In genomic region chr2:126656311-126657145, GRCh38 we compare ENCODE assay signal across 8 cellular contexts. TPM values are rescaled to one million over a fixed set of nuclear protein-coding genes. Genes with fewer than 3 reads are reported as not detected.
DNase-seq lines count a peak whose midpoint lies in the region; ATAC-seq and TF ChIP-seq lines count a peak whose summit lies in the region.

No MANE protein-coding gene starts in this region.

- peak; percentile 2 for ATAC-seq in GM18870 (IDR thresholded peaks at IDR 0.05; ENCODE audit: unreplicated experiment)
- ATAC-seq in HG02943 (IDR thresholded peaks at IDR 0.05; ENCODE audit: low read depth, unreplicated experiment): peak; percentile 25

- peak overlapping the region; percentile 77 for H3K4me2 ChIP-seq in mammary epithelial cell (ENCODE audit: insufficient read depth, low read depth, low read length)

- no peak overlapping the region for H3K27ac ChIP-seq in mammary epithelial cell (ENCODE audit: insufficient read depth, low read depth, low read length)

- H4K20me1 ChIP-seq in mammary epithelial cell (ENCODE audit: insufficient read depth, low read length): no peaks in the 10 kb centered on the region

- in situ Hi-C loops in mammary epithelial cell (cut with MboI; ENCODE audit: low sequenced_read_pairs in 2 of 2): no loop called here

- CTCF ChIA-PET in mammary epithelial cell (lab: Charles Lee; ENCODE audit: low non-redundant PET): no interaction called here

- DNase-seq in mammary epithelial cell (no peak), kidney tubule cell (ENCODE audit: low spot score) (peak; percentile 45), HT-29 (ENCODE audit: low spot score) (no peak), COLO829 (ENCODE audit: low spot score) (no peak)
- DNase-seq in stimulated activated CD4-positive, alpha-beta T cell treated with anti-CD3 and anti-CD28 coated beads, Interleukin-4, amount 100 ng/mL, for 24 hours: peak; percentile 55

- H3K27me3 ChIP-seq in mammary epithelial cell (ENCODE audit: insufficient read depth, low read length): no peaks in the 10 kb centered on the region

- no peak for TF ChIP-seq CTCF in mammary epithelial cell (conservative IDR thresholded peaks at IDR 0.05 in 1 of 2, IDR thresholded peaks at IDR 0.05 in 1 of 2; ENCODE audit: extremely low read depth in 1 of 2, insufficient read depth in 1 of 2, low read depth in 1 of 2, low read length in 2 of 2)

- no peaks in the 10 kb centered on the region for H3K27me3 Mint-ChIP-seq in T-helper 1 cell treated with Interleukin-12 subunit alpha and Interleukin-12 subunit beta and Interleukin-4 antibody, amounts not matched to agents 30 μg/mL and 1 μg/mL, for 36 hours (ENCODE audit: low read depth)

- H3K4me1 Mint-ChIP-seq in T-helper 1 cell treated with Interleukin-12 subunit alpha and Interleukin-12 subunit beta and Interleukin-4 antibody, amounts not matched to agents 30 μg/mL and 1 μg/mL, for 36 hours (ENCODE audit: low read depth): peaks cover 44% of the 10 kb centered on the region

- H3K4me1 ChIP-seq in mammary epithelial cell (ENCODE audit: insufficient read depth, low read length): peaks cover 21% of the 10 kb centered on the region

- H3K9me3 ChIP-seq in mammary epithelial cell (replicated peaks; ENCODE audit: insufficient read depth, low read length): no peaks in the 10 kb centered on the region

- peak overlapping the region; percentile 94 for H2AFZ ChIP-seq in mammary epithelial cell (ENCODE audit: low read depth, low read length)

- no peaks in the 10 kb centered on the region for H3K79me2 ChIP-seq in mammary epithelial cell (ENCODE audit: insufficient read depth, low read length)

- BruUV-seq in mammary epithelial cell (replicated peaks; lab: Mats Ljungman, UMichigan): no TSS peak

- H3K27ac Mint-ChIP-seq in T-helper 1 cell treated with Interleukin-12 subunit alpha and Interleukin-12 subunit beta and Interleukin-4 antibody, amounts not matched to agents 30 μg/mL and 1 μg/mL, for 36 hours: peak overlapping the region; percentile 95

- H3K4me3 Mint-ChIP-seq in T-helper 1 cell treated with Interleukin-12 subunit alpha and Interleukin-12 subunit beta and Interleukin-4 antibody, amounts not matched to agents 30 μg/mL and 1 μg/mL, for 36 hours: peak overlapping the region; percentile 91

- WGBS in mammary epithelial cell (ENCODE audit: low coverage, missing lambda C conversion rate): 0% methylated on average over 8 of the region's 51 CpGs

- peaks cover 21% of the 10 kb centered on the region for H3K36me3 Mint-ChIP-seq in T-helper 1 cell treated with Interleukin-12 subunit alpha and Interleukin-12 subunit beta and Interleukin-4 antibody, amounts not matched to agents 30 μg/mL and 1 μg/mL, for 36 hours (ENCODE audit: low read depth)

- no peak overlapping the region for H3K9ac ChIP-seq in mammary epithelial cell (ENCODE audit: insufficient read depth, low read length)

- H3K36me3 ChIP-seq in mammary epithelial cell (ENCODE audit: insufficient read depth, low read length): no peaks in the 10 kb centered on the region

- dilution Hi-C loops in mammary epithelial cell (cut with HindIII; ENCODE audit: low sequenced_read_pairs): no loop called here

- intact Hi-C loops in mammary epithelial cell (cut with micrococcal nuclease): no loop called here

- H3K9me3 Mint-ChIP-seq in T-helper 1 cell treated with Interleukin-12 subunit alpha and Interleukin-12 subunit beta and Interleukin-4 antibody, amounts not matched to agents 30 μg/mL and 1 μg/mL, for 36 hours: no peaks in the 10 kb centered on the region

- peak overlapping the region in 2 of 3 experiments; percentile 33 to 50 for H3K4me3 ChIP-seq in mammary epithelial cell (replicated peaks in 1 of 3; ENCODE audit: insufficient read depth in 1 of 3, low read depth in 2 of 3, low read length in 3 of 3)

RNA-seq across cellular contexts. Expression of gene GYPC, which starts 0.6 kb away (rescaled TPM):
- total RNA-seq in mammary epithelial cell: 10 to 100 TPM in 1 of 2 donors, not detected in 1; 49.7 TPM
- 1.00 TPM for polyA plus RNA-seq in mammary epithelial cell
- polyA minus RNA-seq in mammary epithelial cell: 3.2 TPM
- total RNA-seq in HT-29 (2014; rRNA removed; shearing (Covaris generic)): not detected in 2 replicates

Comparison
In these comparisons a context has a peak if more than half of its experiments do, and no peak if none do; other contexts are left out.
1. DNase-seq: peak in kidney tubule cell (single experiment) and stimulated activated CD4-positive, alpha-beta T cell treated with anti-CD3 and anti-CD28 coated beads, Interleukin-4, amount 100 ng/mL, for 24 hours (single experiment); none in mammary epithelial cell (single experiment), HT-29 (single experiment) and COLO829 (single experiment).